1 cellular context compared by ENCODE assay signal in the genomic region with DNA sequence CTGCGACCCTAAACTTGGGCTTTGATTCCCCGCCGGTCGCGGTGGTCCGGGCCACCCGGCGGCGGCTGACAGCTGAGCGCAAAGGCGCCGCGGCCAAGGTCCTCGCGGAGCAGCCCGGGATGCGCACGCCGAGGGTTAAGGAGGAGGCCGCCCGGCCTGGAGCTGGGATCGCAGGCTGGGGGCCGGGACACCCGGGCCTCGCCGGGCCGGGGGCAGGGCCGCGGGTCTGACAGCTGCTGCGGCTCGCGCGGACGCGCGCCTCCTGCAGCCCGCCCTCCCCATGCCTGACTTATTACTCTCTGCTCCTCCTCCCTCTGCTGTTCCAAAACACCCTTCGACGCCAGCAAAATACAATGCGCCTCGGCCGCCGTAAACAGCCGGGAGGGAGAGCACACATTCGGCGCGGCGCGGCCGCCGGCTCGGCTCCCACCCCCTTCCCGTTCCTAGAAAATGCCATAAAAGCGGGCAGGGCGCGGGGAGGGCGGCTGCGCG.
TF ChIP-seq lines count a peak whose summit lies in the region.

No MANE protein-coding gene starts in this region.

TF ChIP-seq in IMR-90, 13 proteins besides CTCF, POLR2A, EP300 and RAD21 (continued from another document):
- no peak for TF ChIP-seq ELK1 (IDR thresholded peaks at IDR 0.05; ENCODE audit: borderline replicate concordance, low read depth, low read length)
- TF ChIP-seq CEBPB (IDR thresholded peaks at IDR 0.05; ENCODE audit: low read depth, low read length), result no peak
- TF ChIP-seq MAFK (IDR thresholded peaks at IDR 0.05; ENCODE audit: low read depth, low read length), result no peak
